31 cellular contexts compared by ENCODE assay signal in genomic region chrX:120585702-120586101, GRCh38.
"Had no signal": no experiment of that assay in that cellular context is flagged by ENCODE, and none has a peak within 500 bp of the region (broad histone marks: within the 10 kb centered on the region; RNA-seq: fewer than 3 reads in every experiment).

No MANE protein-coding gene starts in this region.

- DNase-seq: natural killer cell; occipital lobe; ovary; posterior cingulate gyrus; psoas muscle; right cardiac atrium; spleen; stimulated activated CD4-positive, alpha-beta T cell treated with anti-CD3 and anti-CD28 coated beads, Interleukin-12 subunit alpha, Interleukin-12 subunit beta, amount 100 ng/mL, for 4 hours; stimulated activated CD4-positive, alpha-beta T cell treated with anti-CD3 and anti-CD28 coated beads, Interleukin-1b, Interleukin-23, amount 100 ng/mL, for 48 hours; stimulated activated CD4-positive, alpha-beta T cell treated with anti-CD3 and anti-CD28 coated beads, Interleukin-4, amount 100 ng/mL, for 1 hour; stimulated activated CD4-positive, alpha-beta T cell treated with anti-CD3 and anti-CD28 coated beads, Interleukin-4, amount 100 ng/mL, for 4 hours; stimulated activated CD8-positive, alpha-beta memory T cell treated with anti-CD3 and anti-CD28 coated beads, Interleukin-4, amount 100 ng/mL, for 48 hours; stimulated activated naive CD4-positive, alpha-beta T cell; stimulated activated naive CD8-positive, alpha-beta T cell treated with anti-CD3 and anti-CD28 coated beads, Interleukin-15, amount 100 ng/mL, for 72 hours; stimulated activated naive CD8-positive, alpha-beta T cell treated with anti-CD3 and anti-CD28 coated beads, Interleukin-15, Interleukin-2, amounts not matched to agents 100 U/mL and 50 U/mL, for 24 hours; substantia nigra; testis; tibial artery; transverse colon; upper lobe of right lung had no signal

- H2AFZ ChIP-seq: neural progenitor cell, parathyroid adenoma had no signal

- H3K4me3 ChIP-seq: neural progenitor cell, ovary, psoas muscle, skin epidermis, smooth muscle cell, spleen, suprapubic skin, testis, tibial artery, transverse colon, upper lobe of right lung, vagina had no signal

- H3K4me1 ChIP-seq: neural progenitor cell, parathyroid adenoma, psoas muscle, spleen, suprapubic skin, testis, tibial artery, transverse colon, upper lobe of right lung, vagina had no signal

- ATAC-seq: natural killer cell; psoas muscle; right cardiac atrium; sciatic nerve; stimulated activated memory B cell treated with anti-CD40 and anti-IgM and Interleukin-4, amounts not matched to agents 10 μg/mL and 1 μg/mL and 100 μg/mL, for 72 hours; stimulated activated naive CD8-positive, alpha-beta T cell treated with anti-CD3 and anti-CD28 coated beads, Interleukin-15, amount 100 ng/mL, for 72 hours; stimulated activated naive CD8-positive, alpha-beta T cell treated with anti-CD3 and anti-CD28 coated beads, Interleukin-15, Interleukin-2, amounts not matched to agents 100 U/mL and 50 U/mL, for 24 hours; upper lobe of right lung had no signal

- H3K27me3 ChIP-seq: ovary, spleen, suprapubic skin, testis, tibial artery, transverse colon, upper lobe of right lung, vagina had no signal

- H3K79me2 ChIP-seq: parathyroid adenoma had no signal

- H3K4me2 ChIP-seq: neural progenitor cell, smooth muscle cell had no signal

- H3K9me3 ChIP-seq: ovary, psoas muscle, spleen, suprapubic skin, testis, tibial artery, transverse colon, upper lobe of right lung, vagina had no signal

- H3K9ac ChIP-seq: neural progenitor cell, parathyroid adenoma had no signal

- H3K36me3 ChIP-seq: neural progenitor cell, ovary, spleen, suprapubic skin, tibial artery, transverse colon, upper lobe of right lung, vagina had no signal

- H3K4me3 Mint-ChIP-seq: natural killer cell; nephron; neural progenitor cell; stimulated activated memory B cell treated with anti-CD40 and anti-IgM and Interleukin-4, amounts not matched to agents 10 μg/mL and 1 μg/mL and 100 μg/mL, for 72 hours; stimulated activated naive CD8-positive, alpha-beta T cell treated with anti-CD3 and anti-CD28 coated beads, Interleukin-15, amount 100 ng/mL, for 72 hours; type B pancreatic cell had no signal

- H3K27ac Mint-ChIP-seq: natural killer cell; nephron; neural progenitor cell; progenitor cell of endocrine pancreas; stimulated activated memory B cell treated with anti-CD40 and anti-IgM and Interleukin-4, amounts not matched to agents 10 μg/mL and 1 μg/mL and 100 μg/mL, for 72 hours; stimulated activated naive CD8-positive, alpha-beta T cell treated with anti-CD3 and anti-CD28 coated beads, Interleukin-15, amount 100 ng/mL, for 72 hours; type B pancreatic cell had no signal

- H3K36me3 Mint-ChIP-seq: natural killer cell; neural progenitor cell; stimulated activated memory B cell treated with anti-CD40 and anti-IgM and Interleukin-4, amounts not matched to agents 10 μg/mL and 1 μg/mL and 100 μg/mL, for 72 hours; type B pancreatic cell had no signal

- H3K4me1 Mint-ChIP-seq: natural killer cell; nephron; neural progenitor cell; stimulated activated memory B cell treated with anti-CD40 and anti-IgM and Interleukin-4, amounts not matched to agents 10 μg/mL and 1 μg/mL and 100 μg/mL, for 72 hours had no signal

- H3K27ac ChIP-seq: neural progenitor cell, ovary, parathyroid adenoma, psoas muscle, skin epidermis, spleen, suprapubic skin, testis, tibial artery, transverse colon, upper lobe of right lung, vagina had no signal

- H3K9me3 Mint-ChIP-seq: natural killer cell; stimulated activated memory B cell treated with anti-CD40 and anti-IgM and Interleukin-4, amounts not matched to agents 10 μg/mL and 1 μg/mL and 100 μg/mL, for 72 hours; stimulated activated naive CD8-positive, alpha-beta T cell treated with anti-CD3 and anti-CD28 coated beads, Interleukin-15, amount 100 ng/mL, for 72 hours had no signal

- H3K27me3 Mint-ChIP-seq: stimulated activated memory B cell treated with anti-CD40 and anti-IgM and Interleukin-4, amounts not matched to agents 10 μg/mL and 1 μg/mL and 100 μg/mL, for 72 hours; stimulated activated naive CD8-positive, alpha-beta T cell treated with anti-CD3 and anti-CD28 coated beads, Interleukin-15, amount 100 ng/mL, for 72 hours; type B pancreatic cell had no signal
